Comparison of ENCODE assay signal across 11 cellular contexts in genomic region chr9:110016340-110016739, GRCh38.
DNase-seq lines count a peak whose midpoint lies in the region; TF ChIP-seq lines count a peak whose summit lies in the region.
"Had no signal": no experiment of that assay in that cellular context is flagged by ENCODE, and none has a peak within 500 bp of the region (broad histone marks: within the 10 kb centered on the region; RNA-seq: fewer than 3 reads in every experiment).

No MANE protein-coding gene starts in this region.

- H3K4me1 Mint-ChIP-seq in neural progenitor cell: peaks cover 28% of the 10 kb centered on the region

- H3K36me3 ChIP-seq in neural progenitor cell: no peaks in the 10 kb centered on the region
- no peaks in the 10 kb centered on the region for H3K36me3 ChIP-seq in WERI-Rb-1

- H3K27ac ChIP-seq in neural progenitor cell: no peak overlapping the region
- H3K27ac ChIP-seq in WERI-Rb-1: no peak overlapping the region

- peak; percentile 82 for DNase-seq in Daoy (ENCODE audit: low read depth)
- DNase-seq in NCI-H69 (lab: John Stamatoyannopoulos, UW): peak; percentile 66
- peak; percentile 97 for DNase-seq in dermis blood vessel endothelial cell
- no peak for DNase-seq in neural progenitor cell (ENCODE audit: low spot score)
- no peak for DNase-seq in WERI-Rb-1
- DNase-seq in dedifferentiated amniotic fluid mesenchymal stem cell (ENCODE audit: extremely low spot score): no peak
- no peak for DNase-seq in stimulated activated CD4-positive, alpha-beta T cell treated with anti-CD3 and anti-CD28 coated beads, Interleukin-4, amount 100 ng/mL, for 1 hour
- DNase-seq in NCI-H1694 treated with DMSO at 0.1 percent for 48 hours (lab: John Stamatoyannopoulos, UW): no peak
- DNase-seq: DMS79 treated with DMSO at 0.1 percent for 48 hours had no signal

- H3K27me3 ChIP-seq in neural progenitor cell (no peaks in the 10 kb centered on the region), WERI-Rb-1 (ENCODE audit: insufficient read depth, low read depth, severe bottlenecking) (no peaks in the 10 kb centered on the region)

- no peaks in the 10 kb centered on the region for H3K79me2 ChIP-seq in neural progenitor cell (ENCODE audit: low read depth)

- H3K4me2 ChIP-seq in neural progenitor cell: no peak overlapping the region

- TF ChIP-seq CTCF in neural progenitor cell (IDR thresholded peaks at IDR 0.05): no peak
- TF ChIP-seq CTCF in WERI-Rb-1 (IDR thresholded peaks at IDR 0.05; ENCODE audit: low read depth, low read length): no peak

- no peak overlapping the region for H2AFZ ChIP-seq in neural progenitor cell (replicated peaks)

- peaks cover 7% of the 10 kb centered on the region for H3K27me3 Mint-ChIP-seq in neural progenitor cell (ENCODE audit: insufficient read depth, low read depth)

- no peak overlapping the region for H3K4me3 Mint-ChIP-seq in neural progenitor cell

- H3K27ac Mint-ChIP-seq in neural progenitor cell: peak overlapping the region; percentile 32
- H3K27ac Mint-ChIP-seq: activated T-cell treated with anti-CD3 and anti-CD28 coated beads, Interleukin-2, amount 50 U/mL, for 72 hours had no signal

- no peak overlapping the region for H3K4me3 ChIP-seq in neural progenitor cell
- H3K4me3 ChIP-seq in WERI-Rb-1 (ENCODE audit: low read depth, low read length): no peak overlapping the region
- H3K4me3 ChIP-seq: skin epidermis had no signal

- H4K20me1 ChIP-seq in neural progenitor cell (ENCODE audit: low read depth): no peaks in the 10 kb centered on the region

- no peak overlapping the region for H3K9ac ChIP-seq in neural progenitor cell

- H3K36me3 Mint-ChIP-seq in neural progenitor cell: peaks cover 5% of the 10 kb centered on the region

- no peaks in the 10 kb centered on the region for H3K4me1 ChIP-seq in neural progenitor cell

- H3K9me3 Mint-ChIP-seq in neural progenitor cell: peaks cover 3% of the 10 kb centered on the region

- no peaks in the 10 kb centered on the region for H3F3A ChIP-seq in neural progenitor cell (ENCODE audit: low read depth)

- H3K9me3 ChIP-seq in neural progenitor cell (ENCODE audit: low read depth): no peaks in the 10 kb centered on the region
- no peaks in the 10 kb centered on the region for H3K9me3 ChIP-seq in WERI-Rb-1 (ENCODE audit: severe bottlenecking)

Comparison
In these comparisons a context has a peak if more than half of its experiments do, and no peak if none do; other contexts are left out.
1. DNase-seq: peak in Daoy (single experiment), NCI-H69 (single experiment) and dermis blood vessel endothelial cell (single experiment); none in neural progenitor cell (single experiment), WERI-Rb-1 (single experiment), dedifferentiated amniotic fluid mesenchymal stem cell (single experiment), stimulated activated CD4-positive, alpha-beta T cell treated with anti-CD3 and anti-CD28 coated beads, Interleukin-4, amount 100 ng/mL, for 1 hour (single experiment) and NCI-H1694 treated with DMSO at 0.1 percent for 48 hours (single experiment).